In the genomic region with DNA sequence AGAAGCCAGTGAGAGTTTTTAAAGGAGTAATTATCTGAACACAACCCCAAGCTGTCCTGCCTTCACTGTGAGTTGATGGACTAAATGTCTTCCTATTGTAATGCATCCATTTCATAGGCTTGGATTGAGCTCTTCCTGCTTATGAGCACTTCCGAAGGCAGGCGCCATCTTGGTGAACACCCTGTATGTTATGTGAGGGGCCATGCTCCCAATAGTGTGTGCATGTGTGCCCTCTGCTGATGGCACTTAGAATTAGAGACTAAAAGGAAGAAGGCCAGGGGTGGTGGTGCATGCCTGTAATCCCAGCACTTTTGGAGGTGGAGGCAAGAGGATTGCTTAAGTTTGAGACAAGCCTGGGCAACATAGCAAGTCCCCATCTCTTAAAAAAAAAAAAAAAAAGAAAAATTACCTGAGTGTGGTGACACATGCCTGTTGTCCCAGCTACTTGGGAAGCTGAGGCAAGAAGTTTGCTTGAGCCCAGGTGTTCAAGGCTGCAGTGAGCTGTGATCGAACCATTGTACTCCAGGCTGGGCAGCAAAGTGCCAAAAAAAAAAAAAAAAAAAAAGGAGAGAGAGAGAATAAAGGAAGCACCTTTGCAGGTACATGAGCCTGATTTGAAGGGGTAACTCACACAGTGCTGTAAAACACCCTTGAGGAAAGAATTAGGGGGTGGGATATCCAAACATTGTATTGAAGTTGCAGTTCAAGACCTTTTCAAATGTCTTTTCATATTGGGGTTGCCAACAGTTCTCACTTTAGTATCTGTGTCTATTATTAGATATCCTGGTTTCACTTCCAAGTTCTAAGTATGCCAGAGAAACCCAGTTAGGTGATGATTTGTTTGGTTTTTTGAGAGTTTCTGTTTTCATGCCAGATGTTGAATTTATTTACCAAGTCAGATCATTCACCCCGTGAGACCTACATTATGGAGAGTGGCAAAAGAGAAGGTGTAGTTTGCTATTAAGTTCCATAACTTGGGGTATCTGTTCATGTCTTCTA, we compare ENCODE assay signal across 1 cellular context.
A peak's percentile ranks its signal among the peaks of the same experiment; 100 is the strongest.
TF ChIP-seq lines count a peak whose summit lies in the region.

No MANE protein-coding gene starts in this region.

TF ChIP-seq in GM12878, 131 proteins besides CTCF, POLR2A, EP300 and RAD21 (continued from another document and continues in another):
- TF ChIP-seq, protein P1, sequence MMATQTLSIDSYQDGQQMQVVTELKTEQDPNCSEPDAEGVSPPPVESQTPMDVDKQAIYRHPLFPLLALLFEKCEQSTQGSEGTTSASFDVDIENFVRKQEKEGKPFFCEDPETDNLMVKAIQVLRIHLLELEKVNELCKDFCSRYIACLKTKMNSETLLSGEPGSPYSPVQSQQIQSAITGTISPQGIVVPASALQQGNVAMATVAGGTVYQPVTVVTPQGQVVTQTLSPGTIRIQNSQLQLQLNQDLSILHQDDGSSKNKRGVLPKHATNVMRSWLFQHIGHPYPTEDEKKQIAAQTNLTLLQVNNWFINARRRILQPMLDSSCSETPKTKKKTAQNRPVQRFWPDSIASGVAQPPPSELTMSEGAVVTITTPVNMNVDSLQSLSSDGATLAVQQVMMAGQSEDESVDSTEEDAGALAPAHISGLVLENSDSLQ (IDR thresholded peaks at IDR 0.05) = no peak
- TF ChIP-seq BCL11A (IDR thresholded peaks at IDR 0.05; ENCODE audit: low read depth, low read length) (peak; percentile 48; the same call in 1 of the 2 replicates), POLR2AphosphoS5 (IDR thresholded peaks at IDR 0.05; ENCODE audit: low read length) (no peak; the same call in 1 of the 2 replicates), MXI1 (IDR thresholded peaks at IDR 0.05; ENCODE audit: low read depth, low read length) (no peak), ZNF24 (IDR thresholded peaks at IDR 0.05) (0 out of 2 replicates have a peak, but pooled peaks have one; percentile 14), POLR2AphosphoS2 (IDR thresholded peaks at IDR 0.05; ENCODE audit: low read depth, low read length) (no peak; the same call in 1 of the 2 replicates), ZBED1 (IDR thresholded peaks at IDR 0.05; ENCODE audit: borderline replicate concordance) (peak; percentile 61; the same call in 1 of the 2 replicates), ZSCAN29 (IDR thresholded peaks at IDR 0.05) (no peak), ETV6 (conservative IDR thresholded peaks at IDR 0.05 in 1 of 2, IDR thresholded peaks at IDR 0.05 in 1 of 2; ENCODE audit: borderline replicate concordance in 1 of 2, low read depth in 1 of 2) (0 out of 4 replicates have a peak, but pooled peaks of 1 of the 2 experiments have one; percentile 3), MEF2B (IDR thresholded peaks at IDR 0.05; ENCODE audit: partially characterized antibody, poor library complexity, severe bottlenecking) (peak; percentile 86), GABPA (IDR thresholded peaks at IDR 0.05; ENCODE audit: low read depth) (no peak), SIX5 (IDR thresholded peaks at IDR 0.05; ENCODE audit: low read depth, low read length, severe bottlenecking) (no peak), ATF7 (IDR thresholded peaks at IDR 0.05; ENCODE audit: low read depth) (no peak), SMAD5 (IDR thresholded peaks at IDR 0.05; ENCODE audit: low read depth) (no peak), RUNX3 (IDR thresholded peaks at IDR 0.05; ENCODE audit: low read length) (peak; percentile 67), MTA2 (IDR thresholded peaks at IDR 0.05; ENCODE audit: low read depth) (peak; percentile 58; the same call in 1 of the 2 replicates), RFX5 (IDR thresholded peaks at IDR 0.05; ENCODE audit: low read depth, low read length) (no peak), RBBP5 (conservative IDR thresholded peaks at IDR 0.05) (no peak), IKZF2 (IDR thresholded peaks at IDR 0.05) (peak; percentile 78 to 83), YY1 (IDR thresholded peaks at IDR 0.05; ENCODE audit: low read depth, low read length) (peak; percentile 93), CBFB (IDR thresholded peaks at IDR 0.05; ENCODE audit: low read depth) (0 out of 2 replicates have a peak, but pooled peaks have one; percentile 25), CEBPB (IDR thresholded peaks at IDR 0.05; ENCODE audit: borderline replicate concordance in 1 of 2, low read depth in 2 of 2, low read length in 2 of 2) (peak in 1 of 2 experiments; percentile 48; a peak in 1 of 4 replicates), ZNF217 (IDR thresholded peaks at IDR 0.05) (no peak), EED (IDR thresholded peaks at IDR 0.05; ENCODE audit: low read depth) (no peak; the same call in none of the 2 replicates), CBX5 (IDR thresholded peaks at IDR 0.05; ENCODE audit: low read depth) (no peak), POU2F2 (IDR thresholded peaks at IDR 0.05; ENCODE audit: borderline replicate concordance, low read depth, low read length) (0 out of 3 replicates have a peak, but pooled peaks have one; percentile 10), MEF2A (IDR thresholded peaks at IDR 0.05; ENCODE audit: insufficient read depth, low read depth, low read length) (peak; percentile 94)
- TF ChIP-seq, protein P2, sequence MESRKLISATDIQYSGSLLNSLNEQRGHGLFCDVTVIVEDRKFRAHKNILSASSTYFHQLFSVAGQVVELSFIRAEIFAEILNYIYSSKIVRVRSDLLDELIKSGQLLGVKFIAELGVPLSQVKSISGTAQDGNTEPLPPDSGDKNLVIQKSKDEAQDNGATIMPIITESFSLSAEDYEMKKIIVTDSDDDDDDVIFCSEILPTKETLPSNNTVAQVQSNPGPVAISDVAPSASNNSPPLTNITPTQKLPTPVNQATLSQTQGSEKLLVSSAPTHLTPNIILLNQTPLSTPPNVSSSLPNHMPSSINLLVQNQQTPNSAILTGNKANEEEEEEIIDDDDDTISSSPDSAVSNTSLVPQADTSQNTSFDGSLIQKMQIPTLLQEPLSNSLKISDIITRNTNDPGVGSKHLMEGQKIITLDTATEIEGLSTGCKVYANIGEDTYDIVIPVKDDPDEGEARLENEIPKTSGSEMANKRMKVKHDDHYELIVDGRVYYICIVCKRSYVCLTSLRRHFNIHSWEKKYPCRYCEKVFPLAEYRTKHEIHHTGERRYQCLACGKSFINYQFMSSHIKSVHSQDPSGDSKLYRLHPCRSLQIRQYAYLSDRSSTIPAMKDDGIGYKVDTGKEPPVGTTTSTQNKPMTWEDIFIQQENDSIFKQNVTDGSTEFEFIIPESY (IDR thresholded peaks at IDR 0.05) = no peak
- TF ChIP-seq, protein P3, sequence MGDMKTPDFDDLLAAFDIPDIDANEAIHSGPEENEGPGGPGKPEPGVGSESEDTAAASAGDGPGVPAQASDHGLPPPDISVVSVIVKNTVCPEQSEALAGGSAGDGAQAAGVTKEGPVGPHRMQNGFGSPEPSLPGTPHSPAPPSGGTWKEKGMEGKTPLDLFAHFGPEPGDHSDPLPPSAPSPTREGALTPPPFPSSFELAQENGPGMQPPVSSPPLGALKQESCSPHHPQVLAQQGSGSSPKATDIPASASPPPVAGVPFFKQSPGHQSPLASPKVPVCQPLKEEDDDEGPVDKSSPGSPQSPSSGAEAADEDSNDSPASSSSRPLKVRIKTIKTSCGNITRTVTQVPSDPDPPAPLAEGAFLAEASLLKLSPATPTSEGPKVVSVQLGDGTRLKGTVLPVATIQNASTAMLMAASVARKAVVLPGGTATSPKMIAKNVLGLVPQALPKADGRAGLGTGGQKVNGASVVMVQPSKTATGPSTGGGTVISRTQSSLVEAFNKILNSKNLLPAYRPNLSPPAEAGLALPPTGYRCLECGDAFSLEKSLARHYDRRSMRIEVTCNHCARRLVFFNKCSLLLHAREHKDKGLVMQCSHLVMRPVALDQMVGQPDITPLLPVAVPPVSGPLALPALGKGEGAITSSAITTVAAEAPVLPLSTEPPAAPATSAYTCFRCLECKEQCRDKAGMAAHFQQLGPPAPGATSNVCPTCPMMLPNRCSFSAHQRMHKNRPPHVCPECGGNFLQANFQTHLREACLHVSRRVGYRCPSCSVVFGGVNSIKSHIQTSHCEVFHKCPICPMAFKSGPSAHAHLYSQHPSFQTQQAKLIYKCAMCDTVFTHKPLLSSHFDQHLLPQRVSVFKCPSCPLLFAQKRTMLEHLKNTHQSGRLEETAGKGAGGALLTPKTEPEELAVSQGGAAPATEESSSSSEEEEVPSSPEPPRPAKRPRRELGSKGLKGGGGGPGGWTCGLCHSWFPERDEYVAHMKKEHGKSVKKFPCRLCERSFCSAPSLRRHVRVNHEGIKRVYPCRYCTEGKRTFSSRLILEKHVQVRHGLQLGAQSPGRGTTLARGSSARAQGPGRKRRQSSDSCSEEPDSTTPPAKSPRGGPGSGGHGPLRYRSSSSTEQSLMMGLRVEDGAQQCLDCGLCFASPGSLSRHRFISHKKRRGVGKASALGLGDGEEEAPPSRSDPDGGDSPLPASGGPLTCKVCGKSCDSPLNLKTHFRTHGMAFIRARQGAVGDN (IDR thresholded peaks at IDR 0.05) = peak; percentile 61
- TF ChIP-seq, protein P4, sequence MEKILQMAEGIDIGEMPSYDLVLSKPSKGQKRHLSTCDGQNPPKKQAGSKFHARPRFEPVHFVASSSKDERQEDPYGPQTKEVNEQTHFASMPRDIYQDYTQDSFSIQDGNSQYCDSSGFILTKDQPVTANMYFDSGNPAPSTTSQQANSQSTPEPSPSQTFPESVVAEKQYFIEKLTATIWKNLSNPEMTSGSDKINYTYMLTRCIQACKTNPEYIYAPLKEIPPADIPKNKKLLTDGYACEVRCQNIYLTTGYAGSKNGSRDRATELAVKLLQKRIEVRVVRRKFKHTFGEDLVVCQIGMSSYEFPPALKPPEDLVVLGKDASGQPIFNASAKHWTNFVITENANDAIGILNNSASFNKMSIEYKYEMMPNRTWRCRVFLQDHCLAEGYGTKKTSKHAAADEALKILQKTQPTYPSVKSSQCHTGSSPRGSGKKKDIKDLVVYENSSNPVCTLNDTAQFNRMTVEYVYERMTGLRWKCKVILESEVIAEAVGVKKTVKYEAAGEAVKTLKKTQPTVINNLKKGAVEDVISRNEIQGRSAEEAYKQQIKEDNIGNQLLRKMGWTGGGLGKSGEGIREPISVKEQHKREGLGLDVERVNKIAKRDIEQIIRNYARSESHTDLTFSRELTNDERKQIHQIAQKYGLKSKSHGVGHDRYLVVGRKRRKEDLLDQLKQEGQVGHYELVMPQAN (conservative IDR thresholded peaks at IDR 0.05) = no peak
- TF ChIP-seq, protein P5, sequence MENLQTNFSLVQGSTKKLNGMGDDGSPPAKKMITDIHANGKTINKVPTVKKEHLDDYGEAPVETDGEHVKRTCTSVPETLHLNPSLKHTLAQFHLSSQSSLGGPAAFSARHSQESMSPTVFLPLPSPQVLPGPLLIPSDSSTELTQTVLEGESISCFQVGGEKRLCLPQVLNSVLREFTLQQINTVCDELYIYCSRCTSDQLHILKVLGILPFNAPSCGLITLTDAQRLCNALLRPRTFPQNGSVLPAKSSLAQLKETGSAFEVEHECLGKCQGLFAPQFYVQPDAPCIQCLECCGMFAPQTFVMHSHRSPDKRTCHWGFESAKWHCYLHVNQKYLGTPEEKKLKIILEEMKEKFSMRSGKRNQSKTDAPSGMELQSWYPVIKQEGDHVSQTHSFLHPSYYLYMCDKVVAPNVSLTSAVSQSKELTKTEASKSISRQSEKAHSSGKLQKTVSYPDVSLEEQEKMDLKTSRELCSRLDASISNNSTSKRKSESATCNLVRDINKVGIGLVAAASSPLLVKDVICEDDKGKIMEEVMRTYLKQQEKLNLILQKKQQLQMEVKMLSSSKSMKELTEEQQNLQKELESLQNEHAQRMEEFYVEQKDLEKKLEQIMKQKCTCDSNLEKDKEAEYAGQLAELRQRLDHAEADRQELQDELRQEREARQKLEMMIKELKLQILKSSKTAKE (IDR thresholded peaks at IDR 0.05; ENCODE audit: low read depth, poor library complexity, severe bottlenecking) = peak; percentile 41
- TF ChIP-seq, protein P6, sequence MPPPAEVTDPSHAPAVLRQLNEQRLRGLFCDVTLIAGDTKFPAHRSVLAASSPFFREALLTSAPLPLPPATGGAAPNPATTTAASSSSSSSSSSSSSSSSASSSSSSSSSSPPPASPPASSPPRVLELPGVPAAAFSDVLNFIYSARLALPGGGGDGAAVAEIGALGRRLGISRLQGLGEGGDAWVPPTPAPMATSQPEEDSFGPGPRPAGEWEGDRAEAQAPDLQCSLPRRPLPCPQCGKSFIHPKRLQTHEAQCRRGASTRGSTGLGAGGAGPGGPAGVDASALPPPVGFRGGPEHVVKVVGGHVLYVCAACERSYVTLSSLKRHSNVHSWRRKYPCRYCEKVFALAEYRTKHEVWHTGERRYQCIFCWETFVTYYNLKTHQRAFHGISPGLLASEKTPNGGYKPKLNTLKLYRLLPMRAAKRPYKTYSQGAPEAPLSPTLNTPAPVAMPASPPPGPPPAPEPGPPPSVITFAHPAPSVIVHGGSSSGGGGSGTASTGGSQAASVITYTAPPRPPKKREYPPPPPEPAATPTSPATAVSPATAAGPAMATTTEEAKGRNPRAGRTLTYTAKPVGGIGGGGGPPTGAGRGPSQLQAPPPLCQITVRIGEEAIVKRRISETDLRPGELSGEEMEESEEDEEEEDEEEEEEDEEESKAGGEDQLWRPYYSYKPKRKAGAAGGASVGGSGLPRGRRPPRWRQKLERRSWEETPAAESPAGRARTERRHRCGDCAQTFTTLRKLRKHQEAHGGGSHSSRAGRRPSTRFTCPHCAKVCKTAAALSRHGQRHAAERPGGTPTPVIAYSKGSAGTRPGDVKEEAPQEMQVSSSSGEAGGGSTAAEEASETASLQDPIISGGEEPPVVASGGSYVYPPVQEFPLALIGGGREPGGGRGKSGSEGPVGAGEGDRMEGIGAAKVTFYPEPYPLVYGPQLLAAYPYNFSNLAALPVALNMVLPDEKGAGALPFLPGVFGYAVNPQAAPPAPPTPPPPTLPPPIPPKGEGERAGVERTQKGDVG (CRISPR knock-in tag; IDR thresholded peaks at IDR 0.05) = no peak
- TF ChIP-seq, protein P7, sequence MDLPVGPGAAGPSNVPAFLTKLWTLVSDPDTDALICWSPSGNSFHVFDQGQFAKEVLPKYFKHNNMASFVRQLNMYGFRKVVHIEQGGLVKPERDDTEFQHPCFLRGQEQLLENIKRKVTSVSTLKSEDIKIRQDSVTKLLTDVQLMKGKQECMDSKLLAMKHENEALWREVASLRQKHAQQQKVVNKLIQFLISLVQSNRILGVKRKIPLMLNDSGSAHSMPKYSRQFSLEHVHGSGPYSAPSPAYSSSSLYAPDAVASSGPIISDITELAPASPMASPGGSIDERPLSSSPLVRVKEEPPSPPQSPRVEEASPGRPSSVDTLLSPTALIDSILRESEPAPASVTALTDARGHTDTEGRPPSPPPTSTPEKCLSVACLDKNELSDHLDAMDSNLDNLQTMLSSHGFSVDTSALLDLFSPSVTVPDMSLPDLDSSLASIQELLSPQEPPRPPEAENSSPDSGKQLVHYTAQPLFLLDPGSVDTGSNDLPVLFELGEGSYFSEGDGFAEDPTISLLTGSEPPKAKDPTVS (IDR thresholded peaks at IDR 0.05; ENCODE audit: low read depth, low read length) = no peak
- TF ChIP-seq, protein P8, sequence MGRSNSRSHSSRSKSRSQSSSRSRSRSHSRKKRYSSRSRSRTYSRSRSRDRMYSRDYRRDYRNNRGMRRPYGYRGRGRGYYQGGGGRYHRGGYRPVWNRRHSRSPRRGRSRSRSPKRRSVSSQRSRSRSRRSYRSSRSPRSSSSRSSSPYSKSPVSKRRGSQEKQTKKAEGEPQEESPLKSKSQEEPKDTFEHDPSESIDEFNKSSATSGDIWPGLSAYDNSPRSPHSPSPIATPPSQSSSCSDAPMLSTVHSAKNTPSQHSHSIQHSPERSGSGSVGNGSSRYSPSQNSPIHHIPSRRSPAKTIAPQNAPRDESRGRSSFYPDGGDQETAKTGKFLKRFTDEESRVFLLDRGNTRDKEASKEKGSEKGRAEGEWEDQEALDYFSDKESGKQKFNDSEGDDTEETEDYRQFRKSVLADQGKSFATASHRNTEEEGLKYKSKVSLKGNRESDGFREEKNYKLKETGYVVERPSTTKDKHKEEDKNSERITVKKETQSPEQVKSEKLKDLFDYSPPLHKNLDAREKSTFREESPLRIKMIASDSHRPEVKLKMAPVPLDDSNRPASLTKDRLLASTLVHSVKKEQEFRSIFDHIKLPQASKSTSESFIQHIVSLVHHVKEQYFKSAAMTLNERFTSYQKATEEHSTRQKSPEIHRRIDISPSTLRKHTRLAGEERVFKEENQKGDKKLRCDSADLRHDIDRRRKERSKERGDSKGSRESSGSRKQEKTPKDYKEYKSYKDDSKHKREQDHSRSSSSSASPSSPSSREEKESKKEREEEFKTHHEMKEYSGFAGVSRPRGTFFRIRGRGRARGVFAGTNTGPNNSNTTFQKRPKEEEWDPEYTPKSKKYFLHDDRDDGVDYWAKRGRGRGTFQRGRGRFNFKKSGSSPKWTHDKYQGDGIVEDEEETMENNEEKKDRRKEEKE (IDR thresholded peaks at IDR 0.05) = no peak
